Comparison of ENCODE assay signal across 13 cellular contexts in genomic region chr20:288956-289692, GRCh38. TPM values are rescaled to one million over a fixed set of nuclear protein-coding genes. Genes with fewer than 3 reads are reported as not detected.
DNase-seq lines count a peak whose midpoint lies in the region; ATAC-seq and TF ChIP-seq lines count a peak whose summit lies in the region.
"Had no signal": no experiment of that assay in that cellular context is flagged by ENCODE, and none has a peak within 500 bp of the region (broad histone marks: within the 10 kb centered on the region; RNA-seq: fewer than 3 reads in every experiment).

No MANE protein-coding gene starts in this region.

- no peak overlapping the region for H3K27ac Mint-ChIP-seq in Caco-2 (ENCODE audit: unreplicated experiment)
- H3K27ac Mint-ChIP-seq: stimulated activated effector memory CD8-positive, alpha-beta T cell treated with anti-CD3 and anti-CD28 coated beads, Interleukin-12 subunit alpha, Interleukin-12 subunit beta, amount 100 ng/mL, for 72 hours had no signal

- TF ChIP-seq CTCF in Caco-2 (IDR thresholded peaks at IDR 0.05; ENCODE audit: insufficient read depth in 1 of 2, low read depth in 1 of 2, low read length in 1 of 2, severe bottlenecking in 1 of 2, unreplicated experiment in 1 of 2) (no peak), brain microvascular endothelial cell (IDR thresholded peaks at IDR 0.05; ENCODE audit: low read depth, low read length, missing control alignments) (no peak), neural cell (IDR thresholded peaks at IDR 0.05; ENCODE audit: poor library complexity, severe bottlenecking) (no peak)

- no peaks in the 10 kb centered on the region for H3K27me3 ChIP-seq in Caco-2 (replicated peaks; ENCODE audit: control insufficient read depth, insufficient read depth, low read length)
- H3K27me3 ChIP-seq in brain microvascular endothelial cell (replicated peaks) = no peaks in the 10 kb centered on the region
- no peaks in the 10 kb centered on the region for H3K27me3 ChIP-seq in neural cell (ENCODE audit: insufficient read depth, low read depth, low read length)
- H3K27me3 ChIP-seq: left lung had no signal

- peak overlapping the region; percentile 68 for H3K9ac ChIP-seq in neural cell (ENCODE audit: low read length)

- no peaks in the 10 kb centered on the region for H3K9me3 Mint-ChIP-seq in Caco-2 (ENCODE audit: unreplicated experiment)
- H3K9me3 Mint-ChIP-seq: activated naive CD4-positive, alpha-beta T cell treated with anti-CD3 and anti-CD28 coated beads, Interleukin-2, amount 10 ng/mL, durations not matched to agents 7 days and 5 days; stimulated activated effector memory CD8-positive, alpha-beta T cell treated with anti-CD3 and anti-CD28 coated beads, Interleukin-12 subunit alpha, Interleukin-12 subunit beta, amount 100 ng/mL, for 72 hours had no signal

- H3K4me1 ChIP-seq in Caco-2 = peaks cover 20% of the 10 kb centered on the region

- no peaks in the 10 kb centered on the region for H3F3A ChIP-seq in neural cell (ENCODE audit: insufficient read depth, low read length, poor library complexity, severe bottlenecking)

- POLR2A ChIA-PET in Caco-2 (lab: Charles Lee) = no interaction called here

- CTCF ChIA-PET in Caco-2 (lab: Charles Lee) = no interaction called here

- TF ChIP-seq EP300 in Ishikawa (IDR thresholded peaks at IDR 0.05; ENCODE audit: borderline replicate concordance) = no peak
- no peak for TF ChIP-seq EP300 in neural cell (conservative IDR thresholded peaks at IDR 0.05; ENCODE audit: poor library complexity, severe bottlenecking)

- no peaks in the 10 kb centered on the region for H4K20me1 ChIP-seq in neural cell (ENCODE audit: insufficient read depth)

- H3K27ac ChIP-seq in brain microvascular endothelial cell (no peak overlapping the region), neural cell (ENCODE audit: low read length) (no peak overlapping the region)

- DNase-seq in Caco-2 (no peak), brain microvascular endothelial cell (no peak), NCI-H345 (lab: John Stamatoyannopoulos, UW) (no peak), ecto neural progenitor cell (ENCODE audit: low spot score) (no peak)
- DNase-seq: activated naive CD4-positive, alpha-beta T cell treated with anti-CD3 and anti-CD28 coated beads, Interleukin-2, amount 10 ng/mL, durations not matched to agents 7 days and 5 days; DMS79; left lung; stimulated activated CD4-positive, alpha-beta T cell treated with anti-CD3 and anti-CD28 coated beads, Interleukin-12 subunit alpha, Interleukin-12 subunit beta, amount 100 ng/mL, for 4 hours had no signal

- in situ Hi-C loops in brain microvascular endothelial cell (cut with HindIII; ENCODE audit: low pct_ligation_motif_present, low sequenced_read_pairs) = no loop called here

- no peaks in the 10 kb centered on the region for H3K27me3 Mint-ChIP-seq in Caco-2 (ENCODE audit: insufficient read depth, unreplicated experiment)

- intact Hi-C loops in Caco-2 (cut with micrococcal nuclease; ENCODE audit: unreplicated experiment) = no loop called here

- H3K36me3 ChIP-seq in Caco-2 (ENCODE audit: control insufficient read depth, insufficient read depth, low read length) (no peaks in the 10 kb centered on the region), brain microvascular endothelial cell (replicated peaks) (no peaks in the 10 kb centered on the region), neural cell (ENCODE audit: insufficient read depth, low read length) (no peaks in the 10 kb centered on the region)
- H3K36me3 ChIP-seq: left lung had no signal

- no TSS peak for BruUV-seq in Caco-2 (replicated peaks; lab: Mats Ljungman, UMichigan)

- H3K36me3 Mint-ChIP-seq in Caco-2 (ENCODE audit: insufficient read depth, unreplicated experiment) = no peaks in the 10 kb centered on the region

- no peak overlapping the region for H2AFZ ChIP-seq in neural cell (ENCODE audit: low read depth, low read length)

- no peaks in the 10 kb centered on the region for H3K9me3 ChIP-seq in Caco-2
- no peaks in the 10 kb centered on the region for H3K9me3 ChIP-seq in neural cell (ENCODE audit: low read length)
- H3K9me3 ChIP-seq: left lung had no signal

- H3K4me2 ChIP-seq in neural cell (ENCODE audit: low read length) = peak overlapping the region; percentile 44

- H3K4me1 Mint-ChIP-seq in Caco-2 (ENCODE audit: low read depth, unreplicated experiment) = no peaks in the 10 kb centered on the region

- peaks cover 17% of the 10 kb centered on the region for H3K79me2 ChIP-seq in neural cell (replicated peaks; ENCODE audit: insufficient read depth, low read length)

- no peak overlapping the region for H3K4me3 Mint-ChIP-seq in Caco-2 (ENCODE audit: unreplicated experiment)
- H3K4me3 Mint-ChIP-seq: activated naive CD4-positive, alpha-beta T cell treated with anti-CD3 and anti-CD28 coated beads, Interleukin-2, amount 10 ng/mL, durations not matched to agents 7 days and 5 days; stimulated activated effector memory CD8-positive, alpha-beta T cell treated with anti-CD3 and anti-CD28 coated beads, Interleukin-12 subunit alpha, Interleukin-12 subunit beta, amount 100 ng/mL, for 72 hours had no signal

- ATAC-seq in HG03460 (IDR thresholded peaks at IDR 0.05; ENCODE audit: unreplicated experiment) = no peak
- ATAC-seq in HG02642 (IDR thresholded peaks at IDR 0.05; ENCODE audit: poor library complexity, unreplicated experiment) = no peak

- no peaks in the 10 kb centered on the region for H3K9me2 ChIP-seq in neural cell (ENCODE audit: insufficient read depth, low read length)

- H3K4me3 ChIP-seq in Caco-2 (ENCODE audit: low read depth, low read length) (peak overlapping the region; percentile 74), brain microvascular endothelial cell (ENCODE audit: low read depth, low read length) (peak overlapping the region; percentile 89), neural cell (ENCODE audit: low read length) (peak overlapping the region; percentile 84)

- TF ChIP-seq RAD21 in Ishikawa (IDR thresholded peaks at IDR 0.05; ENCODE audit: low read depth) (no peak), neural cell (conservative IDR thresholded peaks at IDR 0.05) (no peak)

TF ChIP-seq in Ishikawa, 13 proteins besides CTCF, POLR2A, EP300 and RAD21:
- TF ChIP-seq USF1 (IDR thresholded peaks at IDR 0.05) (peak; percentile 85), TAF1 (IDR thresholded peaks at IDR 0.05; ENCODE audit: low read depth) (no peak)
TF ChIP-seq in Ishikawa: peak in this region for 1.

TF ChIP-seq in neural cell, 6 proteins besides CTCF, POLR2A, EP300 and RAD21:
- no peak for TF ChIP-seq TAF1 (IDR thresholded peaks at IDR 0.05; ENCODE audit: low read depth)
- no peak for TF ChIP-seq MXI1 (conservative IDR thresholded peaks at IDR 0.05; ENCODE audit: poor library complexity, severe bottlenecking)
- TF ChIP-seq POLR2AphosphoS5 (IDR thresholded peaks at IDR 0.05) = no peak
- TF ChIP-seq SMC3 (conservative IDR thresholded peaks at IDR 0.05; ENCODE audit: poor library complexity) = no peak
- TF ChIP-seq EZH2 (IDR thresholded peaks at IDR 0.05; ENCODE audit: borderline replicate concordance, insufficient read depth, low read length, poor library complexity, severe bottlenecking) = no peak
- TF ChIP-seq REST (IDR thresholded peaks at IDR 0.05; ENCODE audit: borderline replicate concordance) = no peak

RNA-seq across cellular contexts. Expression of gene C20orf96, which starts 1.4 kb away (rescaled TPM):
- 10.3 and 11.5 TPM in 2 replicates for total RNA-seq in Caco-2 (2022)
- 7.8 and 10.9 TPM in 2 replicates for polyA plus RNA-seq in neural cell
- polyA minus RNA-seq in neural cell = 8.0 and 8.7 TPM in 2 replicates

RNA-seq across cellular contexts. Expression of gene ZCCHC3, which starts 8.2 kb away (rescaled TPM):
- total RNA-seq in Caco-2 (2022) = 34.4 and 37.2 TPM in 2 replicates
- polyA plus RNA-seq in neural cell = 15.5 and 19.5 TPM in 2 replicates
- polyA minus RNA-seq in neural cell = 32.5 and 41.9 TPM in 2 replicates

RNA-seq across cellular contexts. Expression of gene DEFB132, which starts 31.6 kb away (rescaled TPM):
- total RNA-seq in Caco-2 (2022) = not detected in 2 replicates
- not detected in 2 replicates for polyA plus RNA-seq in neural cell
- polyA minus RNA-seq in neural cell = not detected in 2 replicates
- total RNA-seq: left lung had no signal

RNA-seq across cellular contexts. Expression of gene SOX12, which starts 36.2 kb away (rescaled TPM):
- 13.9 and 14.7 TPM in 2 replicates for total RNA-seq in Caco-2 (2022)
- polyA plus RNA-seq in neural cell = 6.8 and 9.6 TPM in 2 replicates
- 12.5 and 13.4 TPM in 2 replicates for polyA minus RNA-seq in neural cell

RNA-seq across cellular contexts. Expression of gene NRSN2, which starts 57.8 kb away (rescaled TPM):
- total RNA-seq in Caco-2 (2022) = 24.6 and 27.5 TPM in 2 replicates
- 19.6 and 43.1 TPM in 2 replicates for polyA plus RNA-seq in neural cell
- polyA minus RNA-seq in neural cell = 29.2 and 30.7 TPM in 2 replicates
